In genomic region chr5:50962934-50963646, GRCh38 we compare ENCODE assay signal across 8 cellular contexts.
A peak's percentile ranks its signal among the peaks of the same experiment; 100 is the strongest.
DNase-seq lines count a peak whose midpoint lies in the region; ATAC-seq and TF ChIP-seq lines count a peak whose summit lies in the region.

No MANE protein-coding gene starts in this region.

- peak overlapping the region in 2 of 3 donors; percentile 23 to 30 for H3K4me3 ChIP-seq in thyroid gland (replicated peaks in 1 of 3)

- H3K9me3 ChIP-seq in thyroid gland: no peaks in the 10 kb centered on the region

- intact Hi-C loops in thyroid gland (cut with DNase I): no loop called here

- TF ChIP-seq POLR2A in thyroid gland (IDR thresholded peaks at IDR 0.05): no peak

- peaks cover 10 to 27% of the 10 kb centered on the region in 2 donors for H3K4me1 ChIP-seq in thyroid gland

- peak; percentile 91 for ATAC-seq in omental fat pad (ENCODE audit: low FRiP score)

- DNase-seq in ELF-1 (ENCODE audit: low read depth, low spot score): peak; percentile 95
- DNase-seq in H4 (ENCODE audit: low spot score): peak; percentile 62
- DNase-seq in LHCN-M2 (ENCODE audit: low read depth): peak; percentile 46
- DNase-seq in SHP77 (lab: John Stamatoyannopoulos, UW): peak; percentile 49 to 65
- DNase-seq in activated gamma-delta T cell treated with anti-CD3 and anti-CD28 coated beads, Interleukin-2, amount 50 U/mL, for 16 hours (ENCODE audit: low read depth): peak; percentile 14
- peak; percentile 79 for DNase-seq in germinal center (ENCODE audit: low spot score)
- peak; percentile 80 for DNase-seq in omental fat pad (ENCODE audit: low spot score)
- peak; percentile 71 to 77 for DNase-seq in thyroid gland

- peaks cover 12% of the 10 kb centered on the region for H3K27me3 ChIP-seq in thyroid gland

- TF ChIP-seq CTCF in omental fat pad (IDR thresholded peaks at IDR 0.05) (peak in 2 of 3 donors; percentile 53 to 62), thyroid gland (IDR thresholded peaks at IDR 0.05) (peak; percentile 75 to 95 (median 84))

- 1 to 2% methylated on average over 38 of the region's 38 CpGs for WGBS in thyroid gland, 2 donors

- no peaks in the 10 kb centered on the region for H3K36me3 ChIP-seq in thyroid gland

- H3K27ac ChIP-seq in thyroid gland: no peak overlapping the region

Comparison
In these comparisons a context has a peak if more than half of its experiments do, and no peak if none do; other contexts are left out.
1. DNase-seq: peak in every context shown above with its lines; median percentile 95 in ELF-1; 80 in omental fat pad; 79 in germinal center; 74 in thyroid gland; 62 in H4; 57 in SHP77; 46 in LHCN-M2; 14 in activated gamma-delta T cell treated with anti-CD3 and anti-CD28 coated beads, Interleukin-2, amount 50 U/mL, for 16 hours.